ENCODE assay signal across 8 cellular contexts in the genomic region with DNA sequence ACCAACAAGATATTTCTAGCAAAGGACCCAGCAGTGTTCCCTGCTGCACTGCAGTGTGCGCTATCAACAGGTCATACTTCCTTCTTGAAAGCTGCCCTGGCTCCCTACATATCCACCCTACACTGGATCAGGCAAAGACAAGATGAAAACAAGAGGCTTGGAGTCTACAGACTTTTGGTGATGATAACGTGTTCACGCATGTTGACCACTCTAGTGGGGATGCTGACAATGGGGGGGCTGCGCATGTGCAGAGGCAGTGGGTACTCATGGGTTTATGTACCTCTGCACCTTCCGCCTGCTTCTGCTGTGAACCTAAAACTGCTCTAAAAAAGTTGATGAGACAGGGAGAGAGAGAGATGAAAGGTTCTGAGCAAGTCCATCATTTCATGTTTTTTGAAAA. TPM values are rescaled to one million over a fixed set of nuclear protein-coding genes. Genes with fewer than 3 reads are reported as not detected.
DNase-seq lines count a peak whose midpoint lies in the region; ATAC-seq, FAIRE-seq and TF ChIP-seq lines count a peak whose summit lies in the region.

No MANE protein-coding gene starts in this region.

- peaks cover 87% of the 10 kb centered on the region for H3K79me2 ChIP-seq in astrocyte (ENCODE audit: insufficient read depth, low read length)

- 89 to 90% methylated on average over 5 of the region's 5 CpGs for WGBS in transverse colon (ENCODE audit: low coverage in 1 of 2), 2 donors

- H2AFZ ChIP-seq in astrocyte (ENCODE audit: low read depth, low read length): no peak overlapping the region

- intact Hi-C loops in left lung (cut with DNase I) (no loop called here), transverse colon (cut with DNase I; ENCODE audit: low total_unique reads) (no loop called here)

- no peak for TF ChIP-seq POLR2A in transverse colon (IDR thresholded peaks at IDR 0.05)

- peak overlapping the region; percentile 79 for H3K27ac Mint-ChIP-seq in activated naive CD4-positive, alpha-beta T cell treated with anti-CD3 and anti-CD28 coated beads, Interleukin-2, amount 50 U/mL, for 24 hours
- peak overlapping the region; percentile 82 for H3K27ac Mint-ChIP-seq in astrocyte (ENCODE audit: unreplicated experiment)

- no peaks in the 10 kb centered on the region for H3K9me3 Mint-ChIP-seq in activated naive CD4-positive, alpha-beta T cell treated with anti-CD3 and anti-CD28 coated beads, Interleukin-2, amount 50 U/mL, for 24 hours
- H3K9me3 Mint-ChIP-seq in astrocyte (ENCODE audit: unreplicated experiment): no peaks in the 10 kb centered on the region

- no peak for FAIRE-seq in astrocyte (lab: Jason Lieb, UNC)

- no peak for TF ChIP-seq EP300 in transverse colon (IDR thresholded peaks at IDR 0.05; ENCODE audit: low read depth)

- TF ChIP-seq CTCF in astrocyte (IDR thresholded peaks at IDR 0.05; ENCODE audit: insufficient read depth, low read depth, low read length) (no peak), left lung (IDR thresholded peaks at IDR 0.05) (no peak), transverse colon (IDR thresholded peaks at IDR 0.05) (no peak)

- no peaks in the 10 kb centered on the region for H3K9me3 ChIP-seq in astrocyte (ENCODE audit: insufficient read depth, low read depth, low read length)
- no peaks in the 10 kb centered on the region for H3K9me3 ChIP-seq in left lung
- H3K9me3 ChIP-seq in transverse colon: no peaks in the 10 kb centered on the region

- no peaks in the 10 kb centered on the region for H3K27me3 ChIP-seq in astrocyte (ENCODE audit: insufficient read depth, low read length)
- no peaks in the 10 kb centered on the region for H3K27me3 ChIP-seq in left lung
- no peaks in the 10 kb centered on the region for H3K27me3 ChIP-seq in transverse colon

- H3K27me3 Mint-ChIP-seq in activated naive CD4-positive, alpha-beta T cell treated with anti-CD3 and anti-CD28 coated beads, Interleukin-2, amount 50 U/mL, for 24 hours: no peaks in the 10 kb centered on the region
- H3K27me3 Mint-ChIP-seq in astrocyte (ENCODE audit: low read depth, unreplicated experiment): no peaks in the 10 kb centered on the region

- H3K27ac ChIP-seq in astrocyte (ENCODE audit: low read depth, low read length) (peak overlapping the region; percentile 63), left lung (peak overlapping the region; percentile 40 to 97), transverse colon (peak overlapping the region; percentile 69 to 75 (median 70))

- peaks cover 60% of the 10 kb centered on the region for H3K36me3 ChIP-seq in astrocyte (ENCODE audit: insufficient read depth, low read length)
- peaks cover 0 to 85% of the 10 kb centered on the region in 2 donors for H3K36me3 ChIP-seq in left lung
- peaks cover 0 to 41% (median 19%) of the 10 kb centered on the region in 4 donors for H3K36me3 ChIP-seq in transverse colon

- H3K4me1 ChIP-seq in astrocyte (ENCODE audit: insufficient read depth, low read length) (peaks cover 67% of the 10 kb centered on the region), left lung (peaks cover 37 to 76% of the 10 kb centered on the region in 2 donors), transverse colon (peaks cover 11 to 77% (median 62%) of the 10 kb centered on the region in 4 donors)

- in situ Hi-C loops in transverse colon (cut with MboI; ENCODE audit: low pct_ligation_motif_present in 1 of 4, low pct_unique_long_range_greater_than_20kb in 1 of 4, low sequenced_read_pairs in 3 of 4): loop anchor here in 1 of 4 donors (25.0 kb wide), 1 partner anchor 886 kb away; no protein-coding TSS in a partner anchor

- peaks cover 94% of the 10 kb centered on the region for H4K20me1 ChIP-seq in astrocyte (ENCODE audit: insufficient read depth, low read length)

- peak overlapping the region; percentile 6 for H3K9ac ChIP-seq in astrocyte (ENCODE audit: low read length)

- no peak for DNase-seq in activated naive CD4-positive, alpha-beta T cell treated with Interleukin-2 at 50 U/mL for 16 hours
- DNase-seq in astrocyte (ENCODE audit: low read depth): no peak
- DNase-seq in left lung: no peak
- no peak for DNase-seq in transverse colon
- no peak for DNase-seq in NCI-H128 (lab: John Stamatoyannopoulos, UW; ENCODE audit: unreplicated experiment)
- no peak for DNase-seq in ureter (ENCODE audit: low spot score)

- H3K4me3 Mint-ChIP-seq in activated naive CD4-positive, alpha-beta T cell treated with anti-CD3 and anti-CD28 coated beads, Interleukin-2, amount 50 U/mL, for 24 hours: peak overlapping the region; percentile 98
- peak overlapping the region; percentile 95 for H3K4me3 Mint-ChIP-seq in astrocyte (ENCODE audit: unreplicated experiment)

- ATAC-seq in left lung (no peak), HG03565 (IDR thresholded peaks at IDR 0.05; ENCODE audit: unreplicated experiment) (no peak)

- H3K36me3 Mint-ChIP-seq in activated naive CD4-positive, alpha-beta T cell treated with anti-CD3 and anti-CD28 coated beads, Interleukin-2, amount 50 U/mL, for 24 hours: peaks cover 59% of the 10 kb centered on the region
- H3K36me3 Mint-ChIP-seq in astrocyte (ENCODE audit: low read depth, unreplicated experiment): peaks cover 29% of the 10 kb centered on the region

- H3K4me2 ChIP-seq in astrocyte (ENCODE audit: low read length): peak overlapping the region; percentile 56

- H3K4me1 Mint-ChIP-seq in activated naive CD4-positive, alpha-beta T cell treated with anti-CD3 and anti-CD28 coated beads, Interleukin-2, amount 50 U/mL, for 24 hours: peaks cover 60% of the 10 kb centered on the region
- peaks cover 70% of the 10 kb centered on the region for H3K4me1 Mint-ChIP-seq in astrocyte (ENCODE audit: low read depth, unreplicated experiment)

- peak overlapping the region; percentile 19 for H3K4me3 ChIP-seq in astrocyte (ENCODE audit: insufficient read depth, low read depth, low read length)
- peak overlapping the region in 1 of 2 donors; percentile 100 for H3K4me3 ChIP-seq in left lung
- H3K4me3 ChIP-seq in transverse colon: no peak overlapping the region

RNA-seq across cellular contexts. Expression of gene ENO1, which starts 5.5 kb away (rescaled TPM):
- total RNA-seq in astrocyte: 1,663 and 1,692 TPM in 2 replicates
- 1,000 to 10,000 TPM in 1 of 2 donors, 100 to 1,000 TPM in 1; 753 to 1,734 TPM for total RNA-seq in left lung
- total RNA-seq in transverse colon: 100 to 1,000 TPM; 202 to 407 (median 320) TPM
- 726 TPM for total RNA-seq in ureter

RNA-seq across cellular contexts. Expression of gene RERE, which starts 55.6 kb away (rescaled TPM):
- 118 and 124 TPM in 2 replicates for total RNA-seq in astrocyte
- 10 to 100 TPM; 73.3 to 76.8 TPM for total RNA-seq in left lung
- total RNA-seq in transverse colon: 100 to 1,000 TPM in 3 of 4 donors, 10 to 100 TPM in 1; 80.3 to 657 (median 105) TPM
- 215 TPM for total RNA-seq in ureter
